In genomic region chr21:26153758-26154157, GRCh38 we compare ENCODE assay signal across 26 cellular contexts. TPM values are rescaled to one million over a fixed set of nuclear protein-coding genes. Genes with fewer than 3 reads are reported as not detected.
DNase-seq lines count a peak whose midpoint lies in the region; ATAC-seq and TF ChIP-seq lines count a peak whose summit lies in the region.
"Had no signal": no experiment of that assay in that cellular context is flagged by ENCODE, and none has a peak within 500 bp of the region (broad histone marks: within the 10 kb centered on the region; RNA-seq: fewer than 3 reads in every experiment).

No MANE protein-coding gene starts in this region.

- H3K79me2 ChIP-seq in SK-N-SH (ENCODE audit: insufficient read depth): peaks cover 89% of the 10 kb centered on the region

- H3K4me1 ChIP-seq in SK-N-SH (ENCODE audit: control insufficient read depth in 1 of 2, insufficient read depth in 2 of 2, low read depth in 1 of 2, low read length in 1 of 2): peaks cover 6 to 18% of the 10 kb centered on the region in 2 experiments; a peak in 3 of 4 replicates

- no peaks in the 10 kb centered on the region for H3K36me3 ChIP-seq in SK-N-SH (replicated peaks in 1 of 2; ENCODE audit: control insufficient read depth in 1 of 2, insufficient read depth in 2 of 2, low read length in 1 of 2)
- H3K36me3 ChIP-seq: adrenal gland, thoracic aorta had no signal

- H3K27me3 ChIP-seq in SK-N-SH (ENCODE audit: insufficient read depth): no peaks in the 10 kb centered on the region
- H3K27me3 ChIP-seq: adrenal gland had no signal

- peak overlapping the region; percentile 20 to 46; a peak in 2 of 4 replicates for H3K27ac ChIP-seq in SK-N-SH (ENCODE audit: low read depth in 2 of 2, low read length in 1 of 2)
- H3K27ac ChIP-seq: skin epidermis had no signal

- H3F3A ChIP-seq in SK-N-SH (replicated peaks; ENCODE audit: insufficient read depth): peaks cover 17% of the 10 kb centered on the region

- POLR2A ChIA-PET in SK-N-SH (lab: Yijun Ruan, JAX): no interaction called here

- no peaks in the 10 kb centered on the region for H3K9me3 ChIP-seq in SK-N-SH
- H3K9me3 ChIP-seq: adrenal gland, thoracic aorta had no signal

- ATAC-seq in omental fat pad (ENCODE audit: low FRiP score): peak; percentile 43
- ATAC-seq in GM18870 (IDR thresholded peaks at IDR 0.05; ENCODE audit: unreplicated experiment): no peak
- no peak for ATAC-seq in HG03439 (IDR thresholded peaks at IDR 0.05; ENCODE audit: unreplicated experiment)
- ATAC-seq: activated CD4-positive, CD25-positive, alpha-beta regulatory T cell treated with anti-CD3 and anti-CD28 coated beads, Interleukin-2, amount 50 U/mL, for 24 hours; left ventricle myocardium superior; stimulated activated naive B cell treated with anti-CD40 and anti-IgM and Interleukin-4, amounts not matched to agents 10 μg/mL and 1 μg/mL and 100 μg/mL, for 72 hours had no signal

- H4K20me1 ChIP-seq in SK-N-SH (ENCODE audit: insufficient read depth): peaks cover 9% of the 10 kb centered on the region

- H3K9me2 ChIP-seq in SK-N-SH: no peaks in the 10 kb centered on the region

- no peak for TF ChIP-seq RAD21 in SK-N-SH (IDR thresholded peaks at IDR 0.05; ENCODE audit: low read length)

- no peak for TF ChIP-seq EP300 in SK-N-SH (IDR thresholded peaks at IDR 0.05; ENCODE audit: borderline replicate concordance in 1 of 2, low read depth in 1 of 2, low read length in 1 of 2)

- CTCF ChIA-PET in SK-N-SH (lab: Yijun Ruan, JAX): interaction anchor here (1.4 to 3.8 kb wide), 2 partner anchors 17 kb away, joined by 5 to 18 read pairs; partner anchors contain the start of gene APP

- no peak overlapping the region for H3K4me3 ChIP-seq in SK-N-SH (ENCODE audit: low read depth in 2 of 2, low read length in 1 of 2)
- H3K4me3 ChIP-seq: adrenal gland, skin epidermis, thoracic aorta had no signal

- peak; percentile 80 for DNase-seq in EH (ENCODE audit: low read depth)
- no peak for DNase-seq in SK-N-SH
- DNase-seq in fibroblast of gingiva (ENCODE audit: low read depth): peak; percentile 52
- DNase-seq in omental fat pad (ENCODE audit: low spot score): no peak
- DNase-seq in DMS153 (lab: John Stamatoyannopoulos, UW): no peak
- DNase-seq in UCSD-AML1 (lab: John Stamatoyannopoulos, UW; ENCODE audit: unreplicated experiment): no peak
- DNase-seq: activated CD4-positive, alpha-beta memory T cell treated with anti-CD3 and anti-CD28 coated beads, Interleukin-2, amount 10 ng/mL, durations not matched to agents 7 days and 5 days; activated effector memory CD4-positive, alpha-beta T cell treated with anti-CD3 and anti-CD28 coated beads, Interleukin-2, amount 50 U/mL, for 16 hours; adrenal gland; AML-193; COR-L47; DND-41; foreskin fibroblast; GOT3; immature natural killer cell; KBM-7; left ventricle myocardium superior; NCI-H146; NCI-H2171; NCI-H524 treated with DMSO at 0.1 percent for 48 hours; stimulated activated naive B cell treated with anti-CD40 and anti-IgM and Interleukin-4, amounts not matched to agents 10 μg/mL and 1 μg/mL and 100 μg/mL, for 72 hours had no signal

- H2AFZ ChIP-seq in SK-N-SH (ENCODE audit: low read depth): no peak overlapping the region

- peak overlapping the region; percentile 11; the same call in 1 of the 2 replicates for H3K4me2 ChIP-seq in SK-N-SH

- H3K9ac ChIP-seq in SK-N-SH: no peak overlapping the region

- TF ChIP-seq CTCF in SK-N-SH (IDR thresholded peaks at IDR 0.05) (no peak), omental fat pad (IDR thresholded peaks at IDR 0.05) (no peak)

- WGBS in SK-N-SH (ENCODE audit: low lambda C conversion rate): 32% methylated on average over 1 of the region's 1 CpG

TF ChIP-seq in SK-N-SH, 30 proteins besides CTCF, POLR2A, EP300 and RAD21:
- TF ChIP-seq TCF12 (IDR thresholded peaks at IDR 0.05): peak; percentile 18; the same call in 1 of the 2 replicates
- TF ChIP-seq USF2 (IDR thresholded peaks at IDR 0.05; ENCODE audit: borderline replicate concordance, low read depth, low read length): no peak
- no peak for TF ChIP-seq YY1 (IDR thresholded peaks at IDR 0.05; ENCODE audit: low read depth)
- TF ChIP-seq PBX3 (IDR thresholded peaks at IDR 0.05): peak; percentile 58

RNA-seq across cellular contexts. Expression of gene APP, which starts 16.8 kb away (rescaled TPM):
- polyA plus RNA-seq in SK-N-SH (2012; rRNA removed): 780 and 789 TPM in 2 replicates
- polyA plus RNA-seq in SK-N-SH (2012; cell fraction: cytosol; rRNA removed): 729 and 770 TPM in 2 replicates
- 453 and 679 TPM in 2 replicates for polyA plus RNA-seq in SK-N-SH (2012; cell fraction: nucleus; rRNA removed)
- total RNA-seq in omental fat pad: 100 to 1,000 TPM; 197 to 380 (median 296) TPM

Comparison
In these comparisons a context has a peak if more than half of its experiments do, and no peak if none do; other contexts are left out.
1. DNase-seq: peak in EH (single experiment) and fibroblast of gingiva (single experiment); none in SK-N-SH (single experiment), omental fat pad (single experiment), DMS153 (single experiment) and UCSD-AML1 (single experiment).